1 cellular context compared by ENCODE assay signal in genomic region chr16:912684-913613, GRCh38.
TF ChIP-seq lines count a peak whose summit lies in the region.

No MANE protein-coding gene starts in this region.

TF ChIP-seq in HepG2, 621 proteins besides CTCF, POLR2A, EP300 and RAD21 (continued from another document and continues in another):
- TF ChIP-seq ZBTB33 (CRISPR knock-in tag; IDR thresholded peaks at IDR 0.05): peak; percentile 80
- no peak for TF ChIP-seq MAF1 (CRISPR knock-in tag; IDR thresholded peaks at IDR 0.05; ENCODE audit: borderline replicate concordance)
- no peak; the same call in 1 of the 2 replicates for TF ChIP-seq ZNF724P (CRISPR knock-in tag; IDR thresholded peaks at IDR 0.05; ENCODE audit: borderline replicate concordance)
- TF ChIP-seq ZSCAN12 (CRISPR knock-in tag; IDR thresholded peaks at IDR 0.05): no peak
- TF ChIP-seq E2F5 (CRISPR knock-in tag; conservative IDR thresholded peaks at IDR 0.05): no peak
- no peak for TF ChIP-seq HOMEZ (CRISPR knock-in tag; IDR thresholded peaks at IDR 0.05; ENCODE audit: low read depth)
- no peak for TF ChIP-seq MEIS1 (CRISPR knock-in tag; IDR thresholded peaks at IDR 0.05; ENCODE audit: borderline replicate concordance)
- TF ChIP-seq AGO1 (IDR thresholded peaks at IDR 0.05; ENCODE audit: low read depth, low read length, poor library complexity, severe bottlenecking): no peak
- TF ChIP-seq STAT5B (CRISPR knock-in tag; IDR thresholded peaks at IDR 0.05): no peak
- no peak for TF ChIP-seq ZNF136 (CRISPR knock-in tag; IDR thresholded peaks at IDR 0.05; ENCODE audit: low read depth)
- TF ChIP-seq ZNF572 (CRISPR knock-in tag; IDR thresholded peaks at IDR 0.05): 0 out of 2 replicates have a peak, but pooled peaks have one; percentile 23
- peak; percentile 95 for TF ChIP-seq FOXA3 (CRISPR knock-in tag; IDR thresholded peaks at IDR 0.05)
- no peak for TF ChIP-seq ZFP36L2 (CRISPR knock-in tag; IDR thresholded peaks at IDR 0.05)
- TF ChIP-seq SNAPC4 (CRISPR knock-in tag; IDR thresholded peaks at IDR 0.05): no peak
- no peak for TF ChIP-seq NONO (IDR thresholded peaks at IDR 0.05)
- peak; percentile 87 for TF ChIP-seq NONO (CRISPR knock-in tag; conservative IDR thresholded peaks at IDR 0.05)
- TF ChIP-seq PHF8 (CRISPR knock-in tag; IDR thresholded peaks at IDR 0.05): peak; percentile 47
- TF ChIP-seq ZBTB7A (CRISPR knock-in tag; IDR thresholded peaks at IDR 0.05): no peak; the same call in 1 of the 2 replicates
- 0 out of 2 replicates have a peak, but pooled peaks have one; percentile 27 for TF ChIP-seq ZBTB39 (CRISPR knock-in tag; IDR thresholded peaks at IDR 0.05)
- peak; percentile 76; the same call in 1 of the 2 replicates for TF ChIP-seq MEIS2 (CRISPR knock-in tag; IDR thresholded peaks at IDR 0.05)
- TF ChIP-seq KLF6 (CRISPR knock-in tag; IDR thresholded peaks at IDR 0.05): 0 out of 2 replicates have a peak, but pooled peaks have one; percentile 71
- peak; percentile 53; the same call in 1 of the 2 replicates for TF ChIP-seq FOXK1 (CRISPR knock-in tag; IDR thresholded peaks at IDR 0.05; ENCODE audit: borderline replicate concordance, low read depth)
- TF ChIP-seq FIP1L1 (IDR thresholded peaks at IDR 0.05; ENCODE audit: borderline replicate concordance, insufficient read depth, low read depth, low read length): no peak
- no peak for TF ChIP-seq PREB (CRISPR knock-in tag; IDR thresholded peaks at IDR 0.05)
- no peak for TF ChIP-seq ZNF34 (CRISPR knock-in tag; IDR thresholded peaks at IDR 0.05; ENCODE audit: borderline replicate concordance)
- TF ChIP-seq SP4 (CRISPR knock-in tag; IDR thresholded peaks at IDR 0.05): peak; percentile 66; the same call in 1 of the 2 replicates
- TF ChIP-seq RFX3 (CRISPR knock-in tag; IDR thresholded peaks at IDR 0.05): no peak
- no peak for TF ChIP-seq TEF (CRISPR knock-in tag; IDR thresholded peaks at IDR 0.05)
- TF ChIP-seq ZNF550 (CRISPR knock-in tag; IDR thresholded peaks at IDR 0.05; ENCODE audit: borderline replicate concordance): no peak
- peak; percentile 56; the same call in 1 of the 2 replicates for TF ChIP-seq ZNF792 (CRISPR knock-in tag; IDR thresholded peaks at IDR 0.05)
- TF ChIP-seq IKZF4 (CRISPR knock-in tag; IDR thresholded peaks at IDR 0.05; ENCODE audit: borderline replicate concordance, low read depth, not compliant biosample characterization): no peak
- TF ChIP-seq ASH2L (IDR thresholded peaks at IDR 0.05; ENCODE audit: insufficient read length, low read depth, low read length): no peak
- peak; percentile 71 to 94 for TF ChIP-seq NR2F1 (CRISPR knock-in tag; IDR thresholded peaks at IDR 0.05)
- peak; percentile 81 for TF ChIP-seq ZFP91 (CRISPR knock-in tag; IDR thresholded peaks at IDR 0.05; ENCODE audit: borderline replicate concordance)
- no peak for TF ChIP-seq EED (CRISPR knock-in tag; IDR thresholded peaks at IDR 0.05)
- TF ChIP-seq DNMT3B (CRISPR knock-in tag; conservative IDR thresholded peaks at IDR 0.05): 0 out of 2 replicates have a peak, but pooled peaks have one; percentile 40
- no peak for TF ChIP-seq ZFP41 (CRISPR knock-in tag; IDR thresholded peaks at IDR 0.05; ENCODE audit: borderline replicate concordance)
- TF ChIP-seq ZNF678 (CRISPR knock-in tag; IDR thresholded peaks at IDR 0.05): no peak
- TF ChIP-seq MBD4 (IDR thresholded peaks at IDR 0.05; ENCODE audit: borderline replicate concordance, low read length): no peak
- no peak for TF ChIP-seq ZFP36L1 (CRISPR knock-in tag; IDR thresholded peaks at IDR 0.05)
- 0 out of 2 replicates have a peak, but pooled peaks have one; percentile 38 for TF ChIP-seq HHEX (CRISPR knock-in tag; IDR thresholded peaks at IDR 0.05)
- TF ChIP-seq MAZ (IDR thresholded peaks at IDR 0.05; ENCODE audit: borderline replicate concordance, low read depth, low read length): no peak
- TF ChIP-seq MAZ (CRISPR knock-in tag; IDR thresholded peaks at IDR 0.05; ENCODE audit: low read depth): 0 out of 2 replicates have a peak, but pooled peaks have one; percentile 4
- TF ChIP-seq SOX6 (IDR thresholded peaks at IDR 0.05): no peak
- TF ChIP-seq SOX6 (CRISPR knock-in tag; IDR thresholded peaks at IDR 0.05): peak; percentile 97
- no peak for TF ChIP-seq ZNF253 (CRISPR knock-in tag; IDR thresholded peaks at IDR 0.05; ENCODE audit: borderline replicate concordance)
- no peak; the same call in 1 of the 2 replicates for TF ChIP-seq PRMT3 (CRISPR knock-in tag; IDR thresholded peaks at IDR 0.05; ENCODE audit: borderline replicate concordance, low read depth)
- TF ChIP-seq CHD4 (IDR thresholded peaks at IDR 0.05; ENCODE audit: borderline replicate concordance, low read length): no peak
- peak; percentile 86 for TF ChIP-seq NCOA2 (CRISPR knock-in tag; IDR thresholded peaks at IDR 0.05)
- no peak for TF ChIP-seq MLXIP (CRISPR knock-in tag; IDR thresholded peaks at IDR 0.05; ENCODE audit: borderline replicate concordance)
